Comparison of ENCODE assay signal across 9 cellular contexts in genomic region chr7:106064329-106064728, GRCh38. TPM values are rescaled to one million over a fixed set of nuclear protein-coding genes. Genes with fewer than 3 reads are reported as not detected.
DNase-seq lines count a peak whose midpoint lies in the region; ATAC-seq and TF ChIP-seq lines count a peak whose summit lies in the region.
"Had no signal": no experiment of that assay in that cellular context is flagged by ENCODE, and none has a peak within 500 bp of the region (broad histone marks: within the 10 kb centered on the region; RNA-seq: fewer than 3 reads in every experiment).

No MANE protein-coding gene starts in this region.

- no peaks in the 10 kb centered on the region for H3K9me3 ChIP-seq in thoracic aorta

- peak overlapping the region; percentile 54 to 71 for H3K27ac ChIP-seq in thoracic aorta
- H3K27ac ChIP-seq: neural progenitor cell had no signal

- WGBS in lower leg skin, 2 donors, result 67 to 71% methylated on average over 9 of the region's 9 CpGs

- no peak overlapping the region for H3K4me3 ChIP-seq in lower leg skin (ENCODE audit: low read depth, poor library complexity, severe bottlenecking)
- peak overlapping the region; percentile 62 for H3K4me3 ChIP-seq in thoracic aorta
- H3K4me3 ChIP-seq: neural progenitor cell had no signal

- no peaks in the 10 kb centered on the region for H3K36me3 ChIP-seq in thoracic aorta
- H3K36me3 ChIP-seq: neural progenitor cell had no signal

- TF ChIP-seq POLR2A in lower leg skin (IDR thresholded peaks at IDR 0.05), result no peak

- peak; percentile 3 for ATAC-seq in SK-N-SH treated with all-trans-retinoic acid at 6 μM for 48 hours
- no peak for ATAC-seq in thoracic aorta (ENCODE audit: insufficient number of reproducible peaks, low FRiP score, low read depth)
- ATAC-seq in HG02763 (IDR thresholded peaks at IDR 0.05; ENCODE audit: unreplicated experiment), result no peak

- intact Hi-C loops in lower leg skin (cut with DNase I; ENCODE audit: low total_unique reads), result no loop called here

- H3K4me1 ChIP-seq in thoracic aorta (ENCODE audit: control insufficient read depth in 1 of 2, low read depth in 2 of 2), result peaks cover 3 to 18% of the 10 kb centered on the region in 2 donors

- TF ChIP-seq CTCF in lower leg skin (IDR thresholded peaks at IDR 0.05) (no peak), thoracic aorta (IDR thresholded peaks at IDR 0.05) (no peak)

- peak; percentile 86 for DNase-seq in NAMALWA (ENCODE audit: low spot score)
- peak; percentile 14 to 82 for DNase-seq in lower leg skin (ENCODE audit: low spot score in 2 of 2)
- DNase-seq in thoracic aorta (ENCODE audit: low spot score), result no peak
- no peak for DNase-seq in NCI-H128 (lab: John Stamatoyannopoulos, UW; ENCODE audit: unreplicated experiment)
- no peak for DNase-seq in stimulated activated naive CD4-positive, alpha-beta T cell treated with Interleukin-2 at 50 U/mL for 16 hours (lab: John Stamatoyannopoulos, UW)
- DNase-seq: NCI-H526 had no signal

- H3K27me3 ChIP-seq in thoracic aorta (replicated peaks; ENCODE audit: insufficient read depth), result no peaks in the 10 kb centered on the region
- H3K27me3 ChIP-seq: neural progenitor cell had no signal

TF ChIP-seq in SK-N-SH treated with all-trans-retinoic acid at 6 μM for 48 hours, 23 proteins besides CTCF, POLR2A, EP300 and RAD21:
- TF ChIP-seq BACH2 (CRISPR knock-in tag; IDR thresholded peaks at IDR 0.05; ENCODE audit: borderline replicate concordance) (no peak), ZNF70 (CRISPR knock-in tag; IDR thresholded peaks at IDR 0.05) (0 out of 2 replicates have a peak, but pooled peaks have one; percentile 30)
TF ChIP-seq in SK-N-SH treated with all-trans-retinoic acid at 6 μM for 48 hours: peak in this region for 1.

RNA-seq across cellular contexts. Expression of gene SYPL1, which starts 47.8 kb away (rescaled TPM):
- total RNA-seq in lower leg skin (10 to 100 TPM; 77.7 to 96.7 (median 89.6) TPM), thoracic aorta (10 to 100 TPM; 47.1 to 82.1 TPM)

Comparison
In these comparisons a context has a peak if more than half of its experiments do, and no peak if none do; other contexts are left out.
1. DNase-seq: peak in NAMALWA (single experiment) and lower leg skin (2 of 2); none in thoracic aorta (single experiment), NCI-H128 (single experiment) and stimulated activated naive CD4-positive, alpha-beta T cell treated with Interleukin-2 at 50 U/mL for 16 hours (single experiment).